7 cellular contexts compared by ENCODE assay signal in genomic region chr2:130372833-130373807, GRCh38. TPM values are rescaled to one million over a fixed set of nuclear protein-coding genes. Genes with fewer than 3 reads are reported as not detected.
A peak's percentile ranks its signal among the peaks of the same experiment; 100 is the strongest.
DNase-seq lines count a peak whose midpoint lies in the region; ATAC-seq and TF ChIP-seq lines count a peak whose summit lies in the region.

No MANE protein-coding gene starts in this region.

- H3K27ac Mint-ChIP-seq in endodermal cell: peak overlapping the region; percentile 55

- no peaks in the 10 kb centered on the region for H3K27me3 Mint-ChIP-seq in endodermal cell (ENCODE audit: insufficient read depth)

- peak overlapping the region; percentile 83 for H3K4me3 ChIP-seq in MG63
- peak overlapping the region; percentile 86 for H3K4me3 ChIP-seq in endodermal cell (ENCODE audit: low read length)
- peak overlapping the region; percentile 65 for H3K4me3 ChIP-seq in ovary

- H3K4me3 Mint-ChIP-seq in endodermal cell: peak overlapping the region; percentile 81

- peak overlapping the region; percentile 19 for H3K9ac ChIP-seq in endodermal cell (ENCODE audit: extremely low read depth, low read length, poor library complexity, severe bottlenecking)

- H3K36me3 Mint-ChIP-seq in endodermal cell (ENCODE audit: low read depth): peaks cover 25% of the 10 kb centered on the region

- H3K27me3 ChIP-seq in MG63: no peaks in the 10 kb centered on the region
- H3K27me3 ChIP-seq in endodermal cell (ENCODE audit: control insufficient read depth, insufficient read depth, low read length, poor library complexity, severe bottlenecking): no peaks in the 10 kb centered on the region
- no peaks in the 10 kb centered on the region for H3K27me3 ChIP-seq in ovary

- H3K4me1 ChIP-seq in endodermal cell (ENCODE audit: control insufficient read depth, insufficient read depth, low read length): peaks cover 9% of the 10 kb centered on the region
- peaks cover 10% of the 10 kb centered on the region for H3K4me1 ChIP-seq in ovary (ENCODE audit: insufficient read depth)

- H3K4me1 Mint-ChIP-seq in endodermal cell: peaks cover 15% of the 10 kb centered on the region

- TF ChIP-seq POLR2A in ovary (IDR thresholded peaks at IDR 0.05): no peak

- DNase-seq in MG63 (no peak), endodermal cell (no peak), ovary (no peak), SHP77 treated with DMSO at 0.1 percent for 48 hours (lab: John Stamatoyannopoulos, UW) (no peak), NCI-H524 (lab: John Stamatoyannopoulos, UW) (no peak), NCI-H2029 treated with DMSO at 0.1 percent for 48 hours (lab: John Stamatoyannopoulos, UW) (no peak)

- ATAC-seq in GM19452 (IDR thresholded peaks at IDR 0.05; ENCODE audit: unreplicated experiment): peak; percentile 1

- H3K27ac ChIP-seq in endodermal cell (ENCODE audit: low read depth, low read length) (no peak overlapping the region), ovary (peak overlapping the region; percentile 65 to 76)

- intact Hi-C loops in ovary (cut with DNase I): no loop called here

- H3K9me3 ChIP-seq in MG63: no peaks in the 10 kb centered on the region; the same call in 1 of the 2 replicates
- no peaks in the 10 kb centered on the region for H3K9me3 ChIP-seq in endodermal cell (ENCODE audit: control insufficient read depth, low read length)
- no peaks in the 10 kb centered on the region for H3K9me3 ChIP-seq in ovary

- H3K36me3 ChIP-seq in MG63: peaks cover 7% of the 10 kb centered on the region; the same call in 1 of the 2 replicates
- H3K36me3 ChIP-seq in endodermal cell (ENCODE audit: control insufficient read depth, insufficient read depth, low read length): no peaks in the 10 kb centered on the region
- no peaks in the 10 kb centered on the region for H3K36me3 ChIP-seq in ovary

- no peaks in the 10 kb centered on the region for H3K9me3 Mint-ChIP-seq in endodermal cell

- TF ChIP-seq CTCF in endodermal cell (conservative IDR thresholded peaks at IDR 0.05): peak; percentile 5
- TF ChIP-seq CTCF in ovary (IDR thresholded peaks at IDR 0.05): peak in 1 of 3 donors; percentile 5

- WGBS in endodermal cell (ENCODE audit: insufficient coverage in 1 of 2, insufficient read length in 1 of 2), 2 experiments: 65 to 94% methylated on average over 12 to 24 of the region's 24 CpGs
- 44 to 51% (median 46%) methylated on average over 24 of the region's 24 CpGs for WGBS in ovary, 3 donors

- TF ChIP-seq EP300 in ovary (IDR thresholded peaks at IDR 0.05): no peak

RNA-seq across cellular contexts. Expression of gene PTPN18, which starts 17.3 kb away (rescaled TPM):
- 8.4 and 66.1 TPM in 2 replicates for total RNA-seq in MG63 (2014; rRNA removed; shearing (Covaris generic); ENCODE audit: low replicate concordance)
- 10 to 100 TPM; 16.4 to 19.6 TPM for total RNA-seq in endodermal cell
- 15.1 TPM for polyA plus RNA-seq in endodermal cell (2013, experiment 1 of 2)
- 13.8 TPM for polyA plus RNA-seq in endodermal cell (2013, experiment 2 of 2)
- total RNA-seq in ovary: 10 to 100 TPM; 22.2 to 47.2 (median 30.8) TPM
- 10 to 100 TPM; 29.0 to 62.6 TPM for polyA plus RNA-seq in ovary

RNA-seq across cellular contexts. Expression of gene IMP4, which starts 30.4 kb away (rescaled TPM):
- total RNA-seq in MG63 (2014; rRNA removed; shearing (Covaris generic); ENCODE audit: low replicate concordance): 115 and 179 TPM in 2 replicates
- total RNA-seq in endodermal cell (10 to 100 TPM; 47.1 to 55.1 TPM), ovary (10 to 100 TPM; 40.8 to 74.0 (median 54.4) TPM)
- polyA plus RNA-seq in endodermal cell (2013, experiment 1 of 2): 38.5 TPM
- 36.8 TPM for polyA plus RNA-seq in endodermal cell (2013, experiment 2 of 2)
- 10 to 100 TPM; 24.8 to 51.4 TPM for polyA plus RNA-seq in ovary
